In the genomic region with DNA sequence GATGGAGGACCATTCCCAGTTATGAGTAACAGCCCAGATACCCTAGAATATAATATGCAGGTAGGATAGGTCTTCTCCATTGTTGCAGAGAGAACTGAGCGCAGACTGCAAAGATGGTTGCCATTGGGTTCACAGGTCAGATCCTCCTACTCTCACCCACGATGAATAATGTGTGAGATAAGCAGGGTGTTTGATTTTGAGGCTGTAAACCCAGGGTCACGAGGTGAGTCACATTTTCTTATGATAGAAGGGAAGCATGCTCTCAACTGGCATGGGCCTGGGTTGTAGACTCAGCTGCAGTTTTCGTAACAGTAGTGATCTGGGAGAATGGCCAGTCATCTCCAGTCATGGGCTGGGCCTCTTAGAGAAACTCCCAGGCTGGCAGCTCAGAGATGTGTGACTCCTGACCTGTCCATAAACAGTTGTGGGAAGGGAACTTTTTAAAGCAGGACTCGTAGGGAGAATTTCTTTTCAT, we compare ENCODE assay signal across 9 cellular contexts.
DNase-seq lines count a peak whose midpoint lies in the region; ATAC-seq and TF ChIP-seq lines count a peak whose summit lies in the region.
"Had no signal": no experiment of that assay in that cellular context is flagged by ENCODE, and none has a peak within 500 bp of the region (broad histone marks: within the 10 kb centered on the region; RNA-seq: fewer than 3 reads in every experiment).

No MANE protein-coding gene starts in this region.

- ATAC-seq in heart left ventricle: peak; percentile 77 to 94 (median 88)

- H3K27ac ChIP-seq in heart left ventricle: peak overlapping the region in 9 of 12 donors; percentile 5 to 64 (median 13)
- no peak overlapping the region for H3K27ac ChIP-seq in dorsolateral prefrontal cortex
- H3K27ac ChIP-seq: parathyroid adenoma had no signal

- H3K27me3 ChIP-seq in heart left ventricle: no peaks in the 10 kb centered on the region
- H3K27me3 ChIP-seq in dorsolateral prefrontal cortex: no peaks in the 10 kb centered on the region

- TF ChIP-seq CTCF in heart left ventricle (IDR thresholded peaks at IDR 0.05) (no peak), dorsolateral prefrontal cortex (IDR thresholded peaks at IDR 0.05 in 54 of 56, conservative IDR thresholded peaks at IDR 0.05 in 2 of 56; ENCODE audit: low read depth in 1 of 56, partially characterized antibody in 56 of 56) (no peak)

- no peaks in the 10 kb centered on the region for H3K9me3 ChIP-seq in heart left ventricle

- intact Hi-C loops in heart left ventricle (cut with DNase I) (no loop called here), dorsolateral prefrontal cortex (cut with DNase I) (no loop called here)

- H3K4me3 ChIP-seq in heart left ventricle (no peak overlapping the region), dorsolateral prefrontal cortex (no peak overlapping the region)

- in situ Hi-C loops in SK-MEL-5 (cut with HindIII; ENCODE audit: low pct_unique_long_range_greater_than_20kb, low sequenced_read_pairs): no loop called here
- in situ Hi-C loops in G401 (cut with HindIII; ENCODE audit: low sequenced_read_pairs): no loop called here

- no peak for TF ChIP-seq POLR2A in heart left ventricle (IDR thresholded peaks at IDR 0.05)

- 49 to 60% (median 54%) methylated on average over 5 of the region's 5 CpGs for WGBS in heart left ventricle, 4 donors

- POLR2A ChIA-PET in HEK293T (lab: Yijun Ruan, JAX): no interaction called here

- no peaks in the 10 kb centered on the region for H3K36me3 ChIP-seq in heart left ventricle

- CTCF ChIA-PET in HEK293T (lab: Yijun Ruan, JAX): no interaction called here

- peaks cover 0 to 22% (median 5%) of the 10 kb centered on the region in 12 donors for H3K4me1 ChIP-seq in heart left ventricle

- peak; percentile 28 for DNase-seq in H4 (ENCODE audit: low spot score)
- DNase-seq in SK-MEL-5 (ENCODE audit: low read depth, low spot score): peak; percentile 28
- peak in 3 of 5 donors; percentile 35 to 70 (median 45) for DNase-seq in heart left ventricle
- peak; percentile 20 to 62 (median 21) for DNase-seq in stimulated activated CD4-positive, alpha-beta T cell treated with anti-CD3 and anti-CD28 coated beads, TNF-alpha, amount 100 ng/mL, for 48 hours (ENCODE audit: low read depth in 3 of 3)
- DNase-seq in HEK293T (ENCODE audit: extremely low spot score): no peak
- DNase-seq in dorsolateral prefrontal cortex: no peak
- DNase-seq in G401 (ENCODE audit: low spot score): no peak
- DNase-seq in NCI-H128 (lab: John Stamatoyannopoulos, UW; ENCODE audit: unreplicated experiment): no peak

TF ChIP-seq in HEK293T, 16 proteins besides CTCF, POLR2A, EP300 and RAD21:
- TF ChIP-seq FOXK2 (IDR thresholded peaks at IDR 0.05): no peak
- TF ChIP-seq ARNT (IDR thresholded peaks at IDR 0.05): no peak
- no peak for TF ChIP-seq LEF1 (IDR thresholded peaks at IDR 0.05; ENCODE audit: borderline replicate concordance)
- TF ChIP-seq L3MBTL2 (conservative IDR thresholded peaks at IDR 0.05): no peak
- no peak for TF ChIP-seq FOXA1 (IDR thresholded peaks at IDR 0.05)
- no peak for TF ChIP-seq SUZ12 (IDR thresholded peaks at IDR 0.05)
- TF ChIP-seq NFRKB (IDR thresholded peaks at IDR 0.05): no peak
- no peak for TF ChIP-seq FOXM1 (IDR thresholded peaks at IDR 0.05; ENCODE audit: borderline replicate concordance)

Comparison
In these comparisons a context has a peak if more than half of its experiments do, and no peak if none do; other contexts are left out.
1. DNase-seq: peak in H4 (single experiment), SK-MEL-5 (single experiment), heart left ventricle (3 of 5) and stimulated activated CD4-positive, alpha-beta T cell treated with anti-CD3 and anti-CD28 coated beads, TNF-alpha, amount 100 ng/mL, for 48 hours (3 of 3); none in HEK293T (single experiment), dorsolateral prefrontal cortex (0 of 10), G401 (single experiment) and NCI-H128 (single experiment).
2. H3K27ac ChIP-seq: peak in heart left ventricle (9 of 12); none in dorsolateral prefrontal cortex (0 of 59).